Comparison of ENCODE assay signal across 8 cellular contexts in genomic region chrX:76253432-76253831, GRCh38.
DNase-seq lines count a peak whose midpoint lies in the region; ATAC-seq and TF ChIP-seq lines count a peak whose summit lies in the region.

No MANE protein-coding gene starts in this region.

- peaks cover 1% of the 10 kb centered on the region for H3K4me1 Mint-ChIP-seq in activated T-cell treated with anti-CD3 and anti-CD28 coated beads, Interleukin-2, amount 50 U/mL, for 4 hours (ENCODE audit: low read depth)

- no peak overlapping the region for H3K4me3 ChIP-seq in AG09309 (ENCODE audit: control insufficient read depth, low read depth, low read length)
- no peak overlapping the region for H3K4me3 ChIP-seq in retinal pigment epithelial cell (ENCODE audit: low read length)

- DNase-seq in AG09309 (ENCODE audit: low read depth), result no peak
- peak; percentile 48 to 80 for DNase-seq in NCI-H524 (lab: John Stamatoyannopoulos, UW)
- peak; percentile 32 for DNase-seq in activated T-cell treated with anti-CD3 and anti-CD28 coated beads, Interleukin-2, amount 50 U/mL, for 4 hours
- peak; percentile 0 for DNase-seq in glomerular endothelial cell (ENCODE audit: extremely low read depth, low read depth, low spot score)
- DNase-seq in retinal pigment epithelial cell (ENCODE audit: low read depth), result no peak
- no peak for DNase-seq in NCI-H187 treated with DMSO at 0.1 percent for 48 hours (lab: John Stamatoyannopoulos, UW)

- no peaks in the 10 kb centered on the region for H3K36me3 Mint-ChIP-seq in activated T-cell treated with anti-CD3 and anti-CD28 coated beads, Interleukin-2, amount 50 U/mL, for 4 hours (ENCODE audit: insufficient read depth)

- TF ChIP-seq CTCF in AG09309 (IDR thresholded peaks at IDR 0.05; ENCODE audit: control insufficient read depth, insufficient read depth, low read depth, low read length, missing control alignments) (peak; percentile 49), GM12874 (IDR thresholded peaks at IDR 0.05; ENCODE audit: insufficient read depth, low read depth, low read length) (peak; percentile 39), retinal pigment epithelial cell (conservative IDR thresholded peaks at IDR 0.05; ENCODE audit: low read depth, low read length) (peak; percentile 43)

- no peaks in the 10 kb centered on the region for H3K27me3 Mint-ChIP-seq in activated T-cell treated with anti-CD3 and anti-CD28 coated beads, Interleukin-2, amount 50 U/mL, for 4 hours (ENCODE audit: low read depth)

- H3K9me3 Mint-ChIP-seq in activated T-cell treated with anti-CD3 and anti-CD28 coated beads, Interleukin-2, amount 50 U/mL, for 4 hours, result no peaks in the 10 kb centered on the region

- H3K4me3 Mint-ChIP-seq in activated T-cell treated with anti-CD3 and anti-CD28 coated beads, Interleukin-2, amount 50 U/mL, for 4 hours, result no peak overlapping the region

- ATAC-seq in HG02759 (IDR thresholded peaks at IDR 0.05; ENCODE audit: unreplicated experiment), result peak; percentile 97
- peak in 1 of 2 donors; percentile 52 for ATAC-seq in activated T-cell treated with anti-CD3 and anti-CD28 coated beads, Interleukin-2, amount 50 U/mL, for 4 hours

Comparison
In these comparisons a context has a peak if more than half of its experiments do, and no peak if none do; other contexts are left out.
1. DNase-seq: peak in NCI-H524 (2 of 2), activated T-cell treated with anti-CD3 and anti-CD28 coated beads, Interleukin-2, amount 50 U/mL, for 4 hours (single experiment) and glomerular endothelial cell (single experiment); none in AG09309 (single experiment), retinal pigment epithelial cell (single experiment) and NCI-H187 treated with DMSO at 0.1 percent for 48 hours (single experiment).
2. Peak in every context shown above with its lines, with median percentiles within 50 percentile points of each other: CTCF ChIP-seq.